In the genomic region with DNA sequence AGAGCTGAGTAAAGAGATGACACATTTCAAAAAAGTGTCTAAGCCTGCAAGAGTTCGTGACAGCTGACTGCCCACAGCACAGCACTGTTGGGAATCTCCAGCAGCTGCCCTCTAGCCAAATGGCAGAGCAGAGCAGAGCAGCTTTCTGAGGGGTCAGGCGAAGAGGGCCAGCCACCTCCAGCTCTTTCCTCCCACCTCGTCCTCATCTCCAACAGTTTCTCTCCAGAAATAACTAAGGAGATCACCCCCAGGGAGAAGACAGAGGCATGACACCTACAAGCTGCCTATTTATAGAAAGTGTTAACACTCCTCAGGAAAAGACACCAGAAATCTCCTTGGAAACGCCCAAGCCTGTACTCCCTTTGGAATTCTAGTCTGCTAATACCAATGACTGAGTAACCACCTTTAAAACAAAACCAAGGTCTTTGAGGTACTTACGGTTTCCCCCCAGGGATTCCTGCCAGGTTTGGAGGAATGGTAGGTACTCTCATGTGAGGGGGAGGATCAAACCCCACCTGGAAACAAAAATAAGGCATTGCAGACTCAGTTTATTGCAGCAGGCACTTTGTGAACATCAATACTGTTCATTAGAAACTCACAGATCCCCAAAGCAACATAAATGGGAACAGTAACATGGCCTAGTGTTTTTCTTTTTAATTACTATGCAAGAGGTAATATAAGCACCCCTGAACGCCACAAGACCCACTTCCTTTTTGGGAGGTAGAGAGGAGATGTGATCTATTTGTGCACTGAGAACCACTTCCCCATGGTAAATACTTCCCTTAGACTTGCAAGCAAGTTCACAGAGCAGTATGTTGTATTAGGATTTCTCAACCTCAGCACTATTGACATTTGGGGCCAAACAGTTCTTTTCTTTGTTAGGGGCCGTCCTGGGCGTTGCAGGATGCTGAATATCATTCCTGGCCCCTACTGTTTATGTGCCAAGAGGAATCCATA, we compare ENCODE assay signal across 9 cellular contexts.
DNase-seq lines count a peak whose midpoint lies in the region; ATAC-seq and TF ChIP-seq lines count a peak whose summit lies in the region.
"Had no signal": no experiment of that assay in that cellular context is flagged by ENCODE, and none has a peak within 500 bp of the region (broad histone marks: within the 10 kb centered on the region; RNA-seq: fewer than 3 reads in every experiment).

No MANE protein-coding gene starts in this region.

- H3K9me2 ChIP-seq in OCI-LY1 (ENCODE audit: low read depth, low read length) = no peaks in the 10 kb centered on the region

- H3K27ac ChIP-seq in OCI-LY1 (ENCODE audit: low read depth, low read length, poor library complexity, severe bottlenecking) = peak overlapping the region; percentile 39
- peak overlapping the region; percentile 41 to 82 (median 76) for H3K27ac ChIP-seq in gastroesophageal sphincter

- DNase-seq in stimulated activated naive B cell treated with anti-CD40 and anti-IgM and Interleukin-4, amounts not matched to agents 10 μg/mL and 1 μg/mL and 100 μg/mL, for 72 hours = no peak
- DNase-seq in DMS 273 treated with DMSO at 0.1 percent for 48 hours (lab: John Stamatoyannopoulos, UW) = no peak
- no peak for DNase-seq in stimulated activated CD4-positive, alpha-beta T cell treated with anti-CD3 and anti-CD28 coated beads, Interleukin-4, amount 100 ng/mL, for 24 hours
- DNase-seq: activated CD4-positive, alpha-beta T cell treated with anti-CD3 and anti-CD28 coated beads for 36 hours had no signal

- H3K79me2 ChIP-seq in OCI-LY1 (ENCODE audit: insufficient read depth, low read length) = no peaks in the 10 kb centered on the region

- H4K20me1 ChIP-seq in OCI-LY1 (ENCODE audit: insufficient read depth, low read length) = no peaks in the 10 kb centered on the region

- H3K4me1 Mint-ChIP-seq in stimulated activated naive B cell treated with anti-CD40 and anti-IgM and Interleukin-4, amounts not matched to agents 10 μg/mL and 1 μg/mL and 100 μg/mL, for 72 hours = peaks cover 14 to 20% of the 10 kb centered on the region in 2 donors

- H3K4me2 ChIP-seq in OCI-LY1 (ENCODE audit: low read length) = no peak overlapping the region

- H3K9ac ChIP-seq in OCI-LY1 (ENCODE audit: low read length) = no peak overlapping the region

- no peak overlapping the region for H2AFZ ChIP-seq in OCI-LY1 (ENCODE audit: low read length)

- H3K4me3 ChIP-seq in OCI-LY1 (ENCODE audit: low read depth, low read length, poor library complexity, severe bottlenecking) = no peak overlapping the region
- H3K4me3 ChIP-seq in gastroesophageal sphincter = no peak overlapping the region

- no peaks in the 10 kb centered on the region for H3K9me3 Mint-ChIP-seq in stimulated activated naive B cell treated with anti-CD40 and anti-IgM and Interleukin-4, amounts not matched to agents 10 μg/mL and 1 μg/mL and 100 μg/mL, for 72 hours

- no peak for TF ChIP-seq POLR2A in gastroesophageal sphincter (IDR thresholded peaks at IDR 0.05)

- no peaks in the 10 kb centered on the region for H3K27me3 Mint-ChIP-seq in stimulated activated naive B cell treated with anti-CD40 and anti-IgM and Interleukin-4, amounts not matched to agents 10 μg/mL and 1 μg/mL and 100 μg/mL, for 72 hours
- H3K27me3 Mint-ChIP-seq: activated CD4-positive, alpha-beta T cell treated with anti-CD3 and anti-CD28 coated beads for 36 hours had no signal

- H3K4me1 ChIP-seq in OCI-LY1 (ENCODE audit: insufficient read depth, low read length, severe bottlenecking) = peaks cover 39% of the 10 kb centered on the region
- H3K4me1 ChIP-seq in gastroesophageal sphincter = peaks cover 5 to 51% (median 24%) of the 10 kb centered on the region in 3 donors

- H3F3A ChIP-seq in OCI-LY1 (ENCODE audit: insufficient read depth, low read length) = no peaks in the 10 kb centered on the region

- H3K36me3 Mint-ChIP-seq in stimulated activated naive B cell treated with anti-CD40 and anti-IgM and Interleukin-4, amounts not matched to agents 10 μg/mL and 1 μg/mL and 100 μg/mL, for 72 hours = peaks cover 67 to 69% of the 10 kb centered on the region in 2 donors

- 55 to 60% methylated on average over 5 to 8 of the region's 8 CpGs for WGBS in gastroesophageal sphincter (ENCODE audit: low coverage in 1 of 2), 2 donors

- H3K27ac Mint-ChIP-seq in stimulated activated naive B cell treated with anti-CD40 and anti-IgM and Interleukin-4, amounts not matched to agents 10 μg/mL and 1 μg/mL and 100 μg/mL, for 72 hours = peak overlapping the region; percentile 65
- H3K27ac Mint-ChIP-seq: activated CD4-positive, alpha-beta T cell treated with anti-CD3 and anti-CD28 coated beads for 36 hours had no signal

- no peaks in the 10 kb centered on the region for H3K27me3 ChIP-seq in OCI-LY1 (ENCODE audit: insufficient read depth, low read length)
- H3K27me3 ChIP-seq in gastroesophageal sphincter = no peaks in the 10 kb centered on the region

- TF ChIP-seq EP300 in gastroesophageal sphincter (IDR thresholded peaks at IDR 0.05) = no peak

- TF ChIP-seq CTCF in OCI-LY1 (IDR thresholded peaks at IDR 0.05; ENCODE audit: low read length) (no peak), gastroesophageal sphincter (IDR thresholded peaks at IDR 0.05) (no peak)

- peak overlapping the region; percentile 29 to 57 for H3K4me3 Mint-ChIP-seq in stimulated activated naive B cell treated with anti-CD40 and anti-IgM and Interleukin-4, amounts not matched to agents 10 μg/mL and 1 μg/mL and 100 μg/mL, for 72 hours
- H3K4me3 Mint-ChIP-seq: activated CD4-positive, alpha-beta T cell treated with anti-CD3 and anti-CD28 coated beads for 36 hours had no signal

- no peaks in the 10 kb centered on the region for H3K9me3 ChIP-seq in OCI-LY1 (ENCODE audit: low read length)
- no peaks in the 10 kb centered on the region for H3K9me3 ChIP-seq in gastroesophageal sphincter

- peak; percentile 51 for ATAC-seq in HG02642 (IDR thresholded peaks at IDR 0.05; ENCODE audit: poor library complexity, unreplicated experiment)
- no peak for ATAC-seq in gastroesophageal sphincter
- peak; percentile 97 for ATAC-seq in stimulated activated naive B cell treated with anti-CD40 and anti-IgM and Interleukin-4, amounts not matched to agents 10 μg/mL and 1 μg/mL and 100 μg/mL, for 72 hours (replicated peaks)
- ATAC-seq in GM19324 (IDR thresholded peaks at IDR 0.05; ENCODE audit: low FRiP score, unreplicated experiment) = no peak
- ATAC-seq in GM21528 (IDR thresholded peaks at IDR 0.05; ENCODE audit: low FRiP score, unreplicated experiment) = no peak
- ATAC-seq: activated CD4-positive, alpha-beta T cell treated with anti-CD3 and anti-CD28 coated beads for 36 hours had no signal

- H3K36me3 ChIP-seq in OCI-LY1 (ENCODE audit: insufficient read depth, low read length) = no peaks in the 10 kb centered on the region
- H3K36me3 ChIP-seq in gastroesophageal sphincter = peaks cover 0 to 71% of the 10 kb centered on the region in 2 donors

Comparison
In these comparisons a context has a peak if more than half of its experiments do, and no peak if none do; other contexts are left out.
1. ATAC-seq: peak in HG02642 (single experiment) and stimulated activated naive B cell treated with anti-CD40 and anti-IgM and Interleukin-4, amounts not matched to agents 10 μg/mL and 1 μg/mL and 100 μg/mL, for 72 hours (2 of 2); none in gastroesophageal sphincter (single experiment), GM19324 (single experiment) and GM21528 (single experiment).